8 cellular contexts compared by ENCODE assay signal in the genomic region with DNA sequence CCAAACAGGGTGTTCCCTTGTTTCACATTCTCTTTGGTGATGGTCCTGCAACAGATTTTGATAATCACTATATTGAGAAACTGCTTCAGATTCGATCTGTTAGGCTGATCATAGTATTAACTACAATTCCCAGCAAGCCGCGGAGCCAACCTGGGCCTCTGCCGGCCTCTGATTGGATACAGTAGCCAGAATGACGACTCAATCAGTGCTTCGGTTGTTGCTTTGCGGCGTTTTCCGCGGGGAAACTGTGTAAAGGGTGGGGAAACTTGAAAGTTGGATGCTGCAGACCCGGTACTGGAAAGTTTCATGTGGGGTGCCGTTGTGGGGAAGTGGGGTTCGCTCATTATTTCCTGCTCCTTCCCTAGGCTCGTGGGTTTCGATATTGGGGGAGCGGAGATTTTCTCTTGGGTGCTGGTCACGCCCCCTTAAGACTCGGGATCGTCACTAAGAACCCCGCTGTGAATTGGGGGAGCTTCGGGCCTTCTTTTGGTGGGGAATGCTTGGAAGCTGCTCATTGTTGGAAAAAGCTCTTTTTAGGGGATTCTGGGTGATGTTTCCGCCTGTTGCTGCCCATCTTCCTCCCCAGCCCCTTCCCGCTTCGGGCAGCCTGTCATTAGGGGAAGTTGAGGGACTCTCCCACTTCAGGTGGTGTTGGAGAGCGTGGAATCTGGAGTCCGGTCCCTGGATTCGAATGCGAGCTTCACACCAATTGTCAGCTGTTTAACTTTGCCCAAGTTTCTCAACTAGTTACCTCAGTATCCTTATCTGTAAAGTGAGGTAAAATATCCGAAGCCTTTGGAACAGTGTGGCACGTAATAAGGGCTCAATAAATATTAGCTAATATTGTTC. TPM values are rescaled to one million over a fixed set of nuclear protein-coding genes. Genes with fewer than 3 reads are reported as not detected.
DNase-seq lines count a peak whose midpoint lies in the region; ATAC-seq and TF ChIP-seq lines count a peak whose summit lies in the region.

TSS of gene RAD51B (plus strand) at position 217 of the 849 bp plus-strand sequence.

- TF ChIP-seq CTCF in HFFc6 (IDR thresholded peaks at IDR 0.05): no peak
- TF ChIP-seq CTCF in glutamatergic neuron (IDR thresholded peaks at IDR 0.05; ENCODE audit: partially characterized antibody, unreplicated experiment): no peak
- TF ChIP-seq CTCF in omental fat pad (IDR thresholded peaks at IDR 0.05): no peak

- H3K27me3 Mint-ChIP-seq in HFFc6 (ENCODE audit: insufficient read depth) (peaks cover 4% of the 10 kb centered on the region), glutamatergic neuron (ENCODE audit: unreplicated experiment) (peaks cover 5% of the 10 kb centered on the region)
- no peaks in the 10 kb centered on the region for H3K27me3 Mint-ChIP-seq in activated naive CD4-positive, alpha-beta T cell treated with anti-CD3 and anti-CD28 coated beads, Interleukin-2, amount 50 U/mL, for 24 hours

- peak within 1 kb of the TSS; percentile 31 for H3K27ac ChIP-seq in temporal lobe (ENCODE audit: low read depth, low read length)

- H3K36me3 Mint-ChIP-seq in HFFc6 (ENCODE audit: low read depth) (0 out of 2 replicates have a peak, but pooled peaks cover 5% of the 10 kb centered on the region), glutamatergic neuron (ENCODE audit: unreplicated experiment) (no peaks in the 10 kb centered on the region)
- H3K36me3 Mint-ChIP-seq in activated naive CD4-positive, alpha-beta T cell treated with anti-CD3 and anti-CD28 coated beads, Interleukin-2, amount 50 U/mL, for 24 hours: no peaks in the 10 kb centered on the region

- DNase-seq in GM04504 (ENCODE audit: low read depth): peak; percentile 61
- peak; percentile 78 for DNase-seq in HFFc6
- peak; percentile 86 for DNase-seq in NCI-H1092 (lab: John Stamatoyannopoulos, UW)
- DNase-seq in SKM-1 (lab: John Stamatoyannopoulos, UW; ENCODE audit: unreplicated experiment): peak; percentile 5
- peak; percentile 84 for DNase-seq in glutamatergic neuron
- peak; percentile 78 for DNase-seq in omental fat pad (ENCODE audit: low spot score)

- peak; percentile 63 for ATAC-seq in omental fat pad (ENCODE audit: low FRiP score)

- H3K27ac Mint-ChIP-seq in HFFc6: peak within 1 kb of the TSS; percentile 88
- peak within 1 kb of the TSS; percentile 91 for H3K27ac Mint-ChIP-seq in activated naive CD4-positive, alpha-beta T cell treated with anti-CD3 and anti-CD28 coated beads, Interleukin-2, amount 50 U/mL, for 24 hours
- H3K27ac Mint-ChIP-seq in glutamatergic neuron (ENCODE audit: unreplicated experiment): peak within 1 kb of the TSS; percentile 77

- peak within 1 kb of the TSS; percentile 98 for H3K4me3 Mint-ChIP-seq in HFFc6
- peak within 1 kb of the TSS; percentile 93 for H3K4me3 Mint-ChIP-seq in activated naive CD4-positive, alpha-beta T cell treated with anti-CD3 and anti-CD28 coated beads, Interleukin-2, amount 50 U/mL, for 24 hours
- peak within 1 kb of the TSS; percentile 99 for H3K4me3 Mint-ChIP-seq in glutamatergic neuron (ENCODE audit: unreplicated experiment)

- H3K9me3 Mint-ChIP-seq in HFFc6 (no peaks in the 10 kb centered on the region; the same call in 1 of the 2 replicates), glutamatergic neuron (ENCODE audit: unreplicated experiment) (peaks cover 9% of the 10 kb centered on the region)
- no peaks in the 10 kb centered on the region for H3K9me3 Mint-ChIP-seq in activated naive CD4-positive, alpha-beta T cell treated with anti-CD3 and anti-CD28 coated beads, Interleukin-2, amount 50 U/mL, for 24 hours

- peaks cover 35% of the 10 kb centered on the region for H3K4me1 Mint-ChIP-seq in HFFc6 (ENCODE audit: low read depth)
- peaks cover 43% of the 10 kb centered on the region for H3K4me1 Mint-ChIP-seq in activated naive CD4-positive, alpha-beta T cell treated with anti-CD3 and anti-CD28 coated beads, Interleukin-2, amount 50 U/mL, for 24 hours
- peaks cover 8% of the 10 kb centered on the region for H3K4me1 Mint-ChIP-seq in glutamatergic neuron (ENCODE audit: low read depth, unreplicated experiment)

RNA-seq across cellular contexts. Expression of gene RAD51B, which starts in this region (rescaled TPM):
- 10 to 100 TPM in 2 of 6 experiments, 1 to 10 TPM in 4; 7.1 to 12.4 (median 9.6) TPM for total RNA-seq in HFFc6 (2021; fragmentation: NEBNext Ultra II Directional; extraction: Animal tissue kit (Norgen Biotek cat#: 25700))
- total RNA-seq in glutamatergic neuron (ENCODE audit: unreplicated experiment) (9.7 TPM), omental fat pad (10 to 100 TPM in 2 of 4 donors, 1 to 10 TPM in 2; 8.9 to 30.3 (median 10.4) TPM), temporal lobe (4.4 TPM)

Comparison
In these comparisons a context has a peak if more than half of its experiments do, and no peak if none do; other contexts are left out.
1. Peak in every context shown above with its lines: DNase-seq, ATAC-seq and H3K27ac ChIP-seq.
2. DNase-seq: peak in every context shown above with its lines; median percentile 86 in NCI-H1092; 84 in glutamatergic neuron; 78 in HFFc6; 78 in omental fat pad; 61 in GM04504; 5 in SKM-1.